18 cellular contexts compared by ENCODE assay signal in the genomic region with DNA sequence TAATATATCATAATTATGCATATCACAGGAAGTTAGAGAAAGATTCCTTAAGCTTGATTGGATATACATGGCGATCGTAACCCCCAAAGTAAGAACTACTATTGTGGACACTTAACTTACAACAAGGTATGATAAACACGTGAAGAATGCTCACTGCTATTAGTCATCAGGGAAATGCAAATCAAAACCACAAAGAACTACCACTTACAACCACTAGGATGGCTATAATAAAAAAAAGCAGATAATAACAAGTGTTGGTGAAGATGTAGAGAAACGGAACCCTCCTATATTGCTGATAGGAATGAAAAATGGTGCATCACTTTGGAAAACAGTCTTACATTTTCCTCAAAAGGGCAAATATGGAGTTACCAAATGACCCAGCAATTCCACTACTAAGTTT.
DNase-seq lines count a peak whose midpoint lies in the region; FAIRE-seq and TF ChIP-seq lines count a peak whose summit lies in the region.
"Had no signal": no experiment of that assay in that cellular context is flagged by ENCODE, and none has a peak within 500 bp of the region (broad histone marks: within the 10 kb centered on the region; RNA-seq: fewer than 3 reads in every experiment).

No MANE protein-coding gene starts in this region.

- intact Hi-C loops in PC-9 (cut with micrococcal nuclease; ENCODE audit: unreplicated experiment), result no loop called here
- intact Hi-C loops in kidney (cut with DNase I), result no loop called here

- FAIRE-seq in kidney (lab: Jason Lieb, UNC), result no peak
- FAIRE-seq: endothelial cell of umbilical vein, GM12878 had no signal

- peaks cover 25% of the 10 kb centered on the region for H3K9me3 ChIP-seq in PC-9 (ENCODE audit: insufficient read depth, low read depth)
- peaks cover 0 to 15% of the 10 kb centered on the region in 2 donors for H3K9me3 ChIP-seq in kidney (ENCODE audit: control insufficient read depth in 1 of 2, low read length in 2 of 2)

- no peaks in the 10 kb centered on the region for H3K79me2 ChIP-seq in PC-9 (ENCODE audit: low read depth)

- no peaks in the 10 kb centered on the region for H4K20me1 ChIP-seq in PC-9 (ENCODE audit: insufficient read depth)

- no peak overlapping the region for H3K9ac ChIP-seq in kidney (ENCODE audit: low read length in 2 of 2)

- no TSS peak for BruUV-seq in PC-9 (replicated peaks; lab: Mats Ljungman, UMichigan)

- no peaks in the 10 kb centered on the region for H3K9me2 ChIP-seq in PC-9 (ENCODE audit: insufficient read depth)

- POLR2A ChIA-PET in PC-9 (lab: Charles Lee; ENCODE audit: unreplicated experiment), result no interaction called here

- no peaks in the 10 kb centered on the region for H3K27me3 ChIP-seq in PC-9 (ENCODE audit: insufficient read depth, low read depth)
- H3K27me3 ChIP-seq: heart left ventricle, spleen had no signal

- H3K27ac ChIP-seq in PC-9 (no peak overlapping the region), kidney (ENCODE audit: low read depth in 2 of 2, low read length in 2 of 2) (no peak overlapping the region)
- H3K27ac ChIP-seq: heart left ventricle, spleen had no signal

- no peaks in the 10 kb centered on the region for H3F3A ChIP-seq in PC-9 (ENCODE audit: insufficient read depth, low read depth)

- DNase-seq in H4 (ENCODE audit: low spot score) (peak; percentile 24), PC-9 (peak in 1 of 2 experiments; percentile 57), epithelial cell of esophagus (ENCODE audit: low read depth) (peak; percentile 42), renal cortical epithelial cell (ENCODE audit: low read depth) (peak; percentile 67), kidney (no peak), HPDE6-E6E7 (ENCODE audit: extremely low spot score) (no peak), GF-D8 (lab: John Stamatoyannopoulos, UW) (no peak)
- DNase-seq: activated CD4-positive, alpha-beta T cell treated with anti-CD3 and anti-CD28 coated beads, Interleukin-2, amount 10 ng/mL, durations not matched to agents 24 days and 14 days; activated naive CD8-positive, alpha-beta T cell treated with anti-CD3 and anti-CD28 coated beads, Interleukin-2, amount 10 ng/mL, durations not matched to agents 7 days and 5 days; activated T-cell treated with anti-CD3 and anti-CD28 coated beads for 4 hours; C1 segment of cervical spinal cord; DMS79 treated with DMSO at 0.1 percent for 48 hours; heart left ventricle; left cardiac atrium; spleen; stimulated activated naive CD4-positive, alpha-beta T cell treated with Interleukin-2 at 50 U/mL for 16 hours had no signal

- peaks cover 7% of the 10 kb centered on the region for H3K36me3 ChIP-seq in PC-9 (ENCODE audit: low read depth)
- no peaks in the 10 kb centered on the region for H3K36me3 ChIP-seq in kidney (ENCODE audit: control insufficient read depth in 1 of 2, insufficient read depth in 2 of 2, low read length in 2 of 2)

- no peak overlapping the region for H3K4me2 ChIP-seq in PC-9

- TF ChIP-seq CTCF in PC-9 (conservative IDR thresholded peaks at IDR 0.05) (peak; percentile 51; the same call in 1 of the 2 replicates), epithelial cell of esophagus (IDR thresholded peaks at IDR 0.05; ENCODE audit: insufficient read depth, low read depth, low read length, missing control alignments) (peak; percentile 6), kidney (IDR thresholded peaks at IDR 0.05; ENCODE audit: borderline replicate concordance, extremely low read depth, insufficient read depth) (no peak)

- no peak overlapping the region for H3K4me3 ChIP-seq in PC-9
- H3K4me3 ChIP-seq in epithelial cell of esophagus (ENCODE audit: low read length), result no peak overlapping the region
- no peak overlapping the region for H3K4me3 ChIP-seq in kidney (ENCODE audit: low read length in 2 of 2)
- H3K4me3 ChIP-seq: GM12878, heart left ventricle, spleen had no signal

- CTCF ChIA-PET in PC-9 (lab: Charles Lee), result no interaction called here

- H2AFZ ChIP-seq in PC-9, result no peak overlapping the region

- no peaks in the 10 kb centered on the region for H3K4me1 ChIP-seq in PC-9 (replicated peaks; ENCODE audit: insufficient read depth)
- no peaks in the 10 kb centered on the region for H3K4me1 ChIP-seq in kidney (ENCODE audit: control insufficient read depth in 1 of 2, insufficient read depth in 1 of 2, low read depth in 1 of 2, low read length in 2 of 2)
- H3K4me1 ChIP-seq: heart left ventricle, spleen had no signal

Comparison
In these comparisons a context has a peak if more than half of its experiments do, and no peak if none do; other contexts are left out.
1. DNase-seq: peak in H4 (single experiment), epithelial cell of esophagus (single experiment) and renal cortical epithelial cell (single experiment); none in kidney (single experiment), HPDE6-E6E7 (single experiment) and GF-D8 (single experiment).